17 cellular contexts compared by ENCODE assay signal in genomic region chr21:33762798-33763572, GRCh38.
DNase-seq lines count a peak whose midpoint lies in the region; ATAC-seq, FAIRE-seq and TF ChIP-seq lines count a peak whose summit lies in the region.
"Had no signal": no experiment of that assay in that cellular context is flagged by ENCODE, and none has a peak within 500 bp of the region (broad histone marks: within the 10 kb centered on the region; RNA-seq: fewer than 3 reads in every experiment).

No MANE protein-coding gene starts in this region.

- no peak overlapping the region for H3K4me3 Mint-ChIP-seq in astrocyte (ENCODE audit: unreplicated experiment)
- H3K4me3 Mint-ChIP-seq: activated naive CD8-positive, alpha-beta T cell treated with anti-CD3 and anti-CD28 coated beads, Interleukin-2, amount 10 ng/mL, durations not matched to agents 7 days and 5 days; CD8-positive, alpha-beta memory T cell; stimulated activated naive CD8-positive, alpha-beta T cell treated with anti-CD3 and anti-CD28 coated beads, Interleukin-15, Interleukin-2, amounts not matched to agents 100 ng/mL and 50 ng/mL, for 24 hours had no signal

- no peaks in the 10 kb centered on the region for H3K27me3 ChIP-seq in astrocyte (ENCODE audit: insufficient read depth, low read length)
- no peaks in the 10 kb centered on the region for H3K27me3 ChIP-seq in tibial artery
- H3K27me3 ChIP-seq: dorsolateral prefrontal cortex, right atrium auricular region had no signal

- H3K79me2 ChIP-seq in astrocyte (ENCODE audit: insufficient read depth, low read length) = peaks cover 3% of the 10 kb centered on the region

- H3K36me3 ChIP-seq in HEK293 (ENCODE audit: control insufficient read depth in 2 of 2, insufficient read depth in 1 of 2, low read length in 2 of 2) (peaks cover 0 to 18% of the 10 kb centered on the region in 2 experiments), astrocyte (ENCODE audit: insufficient read depth, low read length) (peaks cover 10% of the 10 kb centered on the region), tibial artery (peaks cover 8 to 25% (median 9%) of the 10 kb centered on the region in 3 donors)

- POLR2A ChIA-PET in HEK293 (lab: Yijun Ruan, JAX) = interaction anchor here (0.7 to 1.0 kb wide), 3 partner anchors 12 to 315 kb away, joined by 3 to 5 read pairs (median 4); no protein-coding TSS in a partner anchor

- peak overlapping the region; percentile 42 for H3K9ac ChIP-seq in astrocyte (ENCODE audit: low read length)

- H3K4me1 ChIP-seq in HEK293 (ENCODE audit: control insufficient read depth, insufficient read depth, low read length) = peaks cover 16% of the 10 kb centered on the region
- peaks cover 38% of the 10 kb centered on the region for H3K4me1 ChIP-seq in astrocyte (ENCODE audit: insufficient read depth, low read length)
- H3K4me1 ChIP-seq in tibial artery = peaks cover 0 to 36% (median 13%) of the 10 kb centered on the region in 4 donors

- TF ChIP-seq CTCF in HEK293 (tag by site-specific recombination; IDR thresholded peaks at IDR 0.05) (no peak), astrocyte (IDR thresholded peaks at IDR 0.05; ENCODE audit: insufficient read depth, low read depth, low read length) (no peak), tibial artery (IDR thresholded peaks at IDR 0.05) (no peak)

- intact Hi-C loops in tibial artery (cut with DNase I; ENCODE audit: low total_unique reads) = no loop called here
- intact Hi-C loops in sciatic nerve (cut with DNase I) = no loop called here

- H2AFZ ChIP-seq in astrocyte (ENCODE audit: low read depth, low read length) = no peak overlapping the region

- H3K4me2 ChIP-seq in astrocyte (ENCODE audit: low read length) = peak overlapping the region; percentile 40

- H4K20me1 ChIP-seq in astrocyte (ENCODE audit: insufficient read depth, low read length) = no peaks in the 10 kb centered on the region

- H3K27ac ChIP-seq in HEK293 (ENCODE audit: extremely low read depth, low read depth, low read length) (no peak overlapping the region), astrocyte (ENCODE audit: low read depth, low read length) (peak overlapping the region; percentile 97), tibial artery (peak overlapping the region; percentile 25 to 31)

- DNase-seq in astrocyte (ENCODE audit: low read depth) = peak; percentile 79
- peak; percentile 84 for DNase-seq in kidney glomerular epithelial cell (lab: John Stamatoyannopoulos, UW)
- DNase-seq in tibial artery = no peak
- DNase-seq in sciatic nerve (ENCODE audit: low spot score) = no peak
- no peak for DNase-seq in NCI-H2196 treated with DMSO at 0.1 percent for 48 hours (lab: John Stamatoyannopoulos, UW; ENCODE audit: unreplicated experiment)
- DNase-seq: activated naive CD8-positive, alpha-beta T cell treated with anti-CD3 and anti-CD28 coated beads, Interleukin-2, amount 10 ng/mL, durations not matched to agents 7 days and 5 days; CD8-positive, alpha-beta memory T cell; dorsolateral prefrontal cortex; islet precursor cell; MV-4-11; NCI-H2171 had no signal

- no peak overlapping the region for H3K4me3 ChIP-seq in HEK293 (ENCODE audit: low read depth, low read length)
- H3K4me3 ChIP-seq in astrocyte (ENCODE audit: insufficient read depth, low read depth, low read length) = no peak overlapping the region
- H3K4me3 ChIP-seq in tibial artery = no peak overlapping the region
- H3K4me3 ChIP-seq: dorsolateral prefrontal cortex, right atrium auricular region had no signal

- FAIRE-seq in astrocyte (lab: Jason Lieb, UNC) = no peak

- H3K4me1 Mint-ChIP-seq in astrocyte (ENCODE audit: low read depth, unreplicated experiment) = peaks cover 53% of the 10 kb centered on the region
- H3K4me1 Mint-ChIP-seq: activated naive CD8-positive, alpha-beta T cell treated with anti-CD3 and anti-CD28 coated beads, Interleukin-2, amount 10 ng/mL, durations not matched to agents 7 days and 5 days; CD8-positive, alpha-beta memory T cell had no signal

- ATAC-seq in esophagus mucosa (no peak), sciatic nerve (no peak)
- ATAC-seq: activated CD4-positive, CD25-positive, alpha-beta regulatory T cell treated with anti-CD3 and anti-CD28 coated beads, Interleukin-2, amount 50 U/mL, for 24 hours; HCT116 had no signal

- peaks cover 10% of the 10 kb centered on the region for H3K36me3 Mint-ChIP-seq in astrocyte (ENCODE audit: low read depth, unreplicated experiment)
- H3K36me3 Mint-ChIP-seq: activated naive CD8-positive, alpha-beta T cell treated with anti-CD3 and anti-CD28 coated beads, Interleukin-2, amount 10 ng/mL, durations not matched to agents 7 days and 5 days had no signal

- H3K27ac Mint-ChIP-seq in astrocyte (ENCODE audit: unreplicated experiment) = peak overlapping the region; percentile 99
- H3K27ac Mint-ChIP-seq: activated naive CD8-positive, alpha-beta T cell treated with anti-CD3 and anti-CD28 coated beads, Interleukin-2, amount 10 ng/mL, durations not matched to agents 7 days and 5 days; CD8-positive, alpha-beta memory T cell; stimulated activated naive CD8-positive, alpha-beta T cell treated with anti-CD3 and anti-CD28 coated beads, Interleukin-15, Interleukin-2, amounts not matched to agents 100 ng/mL and 50 ng/mL, for 24 hours had no signal

- CTCF ChIA-PET in HEK293 (lab: Yijun Ruan, JAX) = interaction anchor here (0.6 to 1.8 kb wide), 5 partner anchors 10 to 367 kb away, joined by 3 to 7 read pairs (median 4); no protein-coding TSS in a partner anchor

- no peaks in the 10 kb centered on the region for H3K27me3 Mint-ChIP-seq in astrocyte (ENCODE audit: low read depth, unreplicated experiment)
- H3K27me3 Mint-ChIP-seq: activated naive CD8-positive, alpha-beta T cell treated with anti-CD3 and anti-CD28 coated beads, Interleukin-2, amount 10 ng/mL, durations not matched to agents 7 days and 5 days; stimulated activated naive CD8-positive, alpha-beta T cell treated with anti-CD3 and anti-CD28 coated beads, Interleukin-15, Interleukin-2, amounts not matched to agents 100 ng/mL and 50 ng/mL, for 24 hours had no signal

- H3K9me3 ChIP-seq in HEK293 (ENCODE audit: control insufficient read depth, insufficient read depth, low read depth, low read length) (no peaks in the 10 kb centered on the region), astrocyte (ENCODE audit: insufficient read depth, low read depth, low read length) (no peaks in the 10 kb centered on the region), tibial artery (no peaks in the 10 kb centered on the region)
- H3K9me3 ChIP-seq: right atrium auricular region had no signal

- H3K9me3 Mint-ChIP-seq in astrocyte (ENCODE audit: unreplicated experiment) = no peaks in the 10 kb centered on the region
- H3K9me3 Mint-ChIP-seq: activated naive CD8-positive, alpha-beta T cell treated with anti-CD3 and anti-CD28 coated beads, Interleukin-2, amount 10 ng/mL, durations not matched to agents 7 days and 5 days; CD8-positive, alpha-beta memory T cell; stimulated activated naive CD8-positive, alpha-beta T cell treated with anti-CD3 and anti-CD28 coated beads, Interleukin-15, Interleukin-2, amounts not matched to agents 100 ng/mL and 50 ng/mL, for 24 hours had no signal

TF ChIP-seq in HEK293, 187 proteins besides CTCF, POLR2A, EP300 and RAD21 (continues in another document):
- TF ChIP-seq ZNF302 (tag by site-specific recombination; IDR thresholded peaks at IDR 0.05; ENCODE audit: low read depth) (no peak), GLIS2 (tag by site-specific recombination; IDR thresholded peaks at IDR 0.05) (no peak), KLF17 (tag by site-specific recombination; IDR thresholded peaks at IDR 0.05) (no peak), ZNF362 (tag by site-specific recombination; IDR thresholded peaks at IDR 0.05) (0 out of 2 replicates have a peak, but pooled peaks have one; percentile 54), ZNF221 (tag by site-specific recombination; IDR thresholded peaks at IDR 0.05; ENCODE audit: borderline replicate concordance) (no peak), ZBTB49 (tag by site-specific recombination; IDR thresholded peaks at IDR 0.05; ENCODE audit: low read depth) (no peak), ZNF10 (tag by site-specific recombination; IDR thresholded peaks at IDR 0.05) (peak; percentile 42; the same call in 1 of the 2 replicates), ZNF112 (tag by site-specific recombination; IDR thresholded peaks at IDR 0.05) (no peak), GFI1B (tag by site-specific recombination; IDR thresholded peaks at IDR 0.05) (no peak), ZNF350 (tag by site-specific recombination; IDR thresholded peaks at IDR 0.05) (no peak)

Comparison
In these comparisons a context has a peak if more than half of its experiments do, and no peak if none do; other contexts are left out.
1. DNase-seq: peak in astrocyte (single experiment) and kidney glomerular epithelial cell (single experiment); none in tibial artery (0 of 2), sciatic nerve (single experiment) and NCI-H2196 treated with DMSO at 0.1 percent for 48 hours (single experiment).